In genomic region chr10:122980209-122981065, GRCh38 we compare ENCODE assay signal across 8 cellular contexts. TPM values are rescaled to one million over a fixed set of nuclear protein-coding genes. Genes with fewer than 3 reads are reported as not detected.
DNase-seq lines count a peak whose midpoint lies in the region; ATAC-seq and TF ChIP-seq lines count a peak whose summit lies in the region.

PSTK (plus strand) TSS chr10:122980401; CDS start chr10:122980480, 79 bp downstream.

- H3F3A ChIP-seq in OCI-LY1 (ENCODE audit: insufficient read depth, low read length) = no peaks in the 10 kb centered on the region

- H3K27ac ChIP-seq in OCI-LY1 (ENCODE audit: low read depth, low read length, poor library complexity, severe bottlenecking) = peak within 1 kb of the TSS; percentile 73

- peak within 1 kb of the TSS; percentile 91 for H2AFZ ChIP-seq in OCI-LY1 (ENCODE audit: low read length)

- DNase-seq in DMS153 (lab: John Stamatoyannopoulos, UW) (peak; percentile 88), HuH-7.5 (ENCODE audit: low spot score) (peak; percentile 74), activated T-cell treated with anti-CD3 and anti-CD28 coated beads for 24 hours (ENCODE audit: low read depth) (peak; percentile 84), epithelial cell of esophagus (ENCODE audit: low read depth) (peak; percentile 93)
- peak; percentile 81 to 82 for DNase-seq in stimulated activated CD8-positive, alpha-beta memory T cell treated with anti-CD3 and anti-CD28 coated beads, Interleukin-2, amount 100 ng/mL, for 48 hours (ENCODE audit: low read depth in 2 of 2)

- H3K27me3 ChIP-seq in OCI-LY1 (ENCODE audit: insufficient read depth, low read length) = no peaks in the 10 kb centered on the region
- no peaks in the 10 kb centered on the region for H3K27me3 ChIP-seq in mononuclear cell (ENCODE audit: insufficient read depth, low read length)

- no peaks in the 10 kb centered on the region; the same call in 1 of the 2 replicates for H3K36me3 ChIP-seq in OCI-LY1 (ENCODE audit: insufficient read depth, low read length)

- H3K4me2 ChIP-seq in OCI-LY1 (ENCODE audit: low read length) = peak within 1 kb of the TSS; percentile 89

- H3K4me3 ChIP-seq in OCI-LY1 (ENCODE audit: low read depth, low read length, poor library complexity, severe bottlenecking) (peak within 1 kb of the TSS; percentile 69), epithelial cell of esophagus (ENCODE audit: low read length) (peak within 1 kb of the TSS; percentile 75), mononuclear cell (ENCODE audit: low read length) (peak within 1 kb of the TSS; percentile 63)

- H3K9ac ChIP-seq in OCI-LY1 (ENCODE audit: low read length) = peak within 1 kb of the TSS; percentile 75

- no peaks in the 10 kb centered on the region for H3K9me2 ChIP-seq in OCI-LY1 (ENCODE audit: low read depth, low read length)

- peak; percentile 97 for ATAC-seq in GM21528 (IDR thresholded peaks at IDR 0.05; ENCODE audit: low FRiP score, unreplicated experiment)

- peaks cover 22% of the 10 kb centered on the region for H3K4me1 ChIP-seq in OCI-LY1 (ENCODE audit: insufficient read depth, low read length, severe bottlenecking)
- H3K4me1 ChIP-seq in mononuclear cell (ENCODE audit: insufficient read depth, low read length) = peaks cover 18% of the 10 kb centered on the region

- no peaks in the 10 kb centered on the region for H3K9me3 ChIP-seq in OCI-LY1 (ENCODE audit: low read length)
- no peaks in the 10 kb centered on the region for H3K9me3 ChIP-seq in mononuclear cell (ENCODE audit: low read depth, low read length)

- TF ChIP-seq CTCF in OCI-LY1 (IDR thresholded peaks at IDR 0.05; ENCODE audit: low read length) (peak; percentile 71), epithelial cell of esophagus (IDR thresholded peaks at IDR 0.05; ENCODE audit: insufficient read depth, low read depth, low read length, missing control alignments) (peak; percentile 92)

- no peaks in the 10 kb centered on the region for H4K20me1 ChIP-seq in OCI-LY1 (ENCODE audit: insufficient read depth, low read length)

- H3K79me2 ChIP-seq in OCI-LY1 (ENCODE audit: insufficient read depth, low read length) = no peaks in the 10 kb centered on the region

RNA-seq across cellular contexts. Expression of gene PSTK, which starts in this region (rescaled TPM):
- total RNA-seq in mononuclear cell = 8.4 TPM

Comparison
In these comparisons a context has a peak if more than half of its experiments do, and no peak if none do; other contexts are left out.
1. Peak in every context shown above with its lines: DNase-seq, ATAC-seq, H3K4me3 ChIP-seq and H3K27ac ChIP-seq.